In genomic region chr15:80580107-80580506, GRCh38 we compare ENCODE assay signal across 15 cellular contexts.
DNase-seq lines count a peak whose midpoint lies in the region; ATAC-seq, FAIRE-seq and TF ChIP-seq lines count a peak whose summit lies in the region.
"Had no signal": no experiment of that assay in that cellular context is flagged by ENCODE, and none has a peak within 500 bp of the region (broad histone marks: within the 10 kb centered on the region; RNA-seq: fewer than 3 reads in every experiment).

No MANE protein-coding gene starts in this region.

- POLR2A ChIA-PET in BJ (lab: Charles Lee): interaction anchor here (0.6 kb wide), 1 partner anchor 102 kb away, joined by 3 read pairs; no protein-coding TSS in a partner anchor

- no peak for FAIRE-seq in kidney (lab: Jason Lieb, UNC)
- FAIRE-seq: H1, islet of Langerhans had no signal

- no peak for TF ChIP-seq CTCF in BJ (IDR thresholded peaks at IDR 0.05; ENCODE audit: insufficient read depth, low read depth, low read length)
- TF ChIP-seq CTCF in brain microvascular endothelial cell (IDR thresholded peaks at IDR 0.05; ENCODE audit: low read depth, low read length, missing control alignments): no peak
- no peak for TF ChIP-seq CTCF in kidney (IDR thresholded peaks at IDR 0.05; ENCODE audit: borderline replicate concordance, extremely low read depth, insufficient read depth)

- H3K27ac ChIP-seq in brain microvascular endothelial cell (peak overlapping the region; percentile 30), kidney (ENCODE audit: low read depth in 2 of 2, low read length in 2 of 2) (no peak overlapping the region)
- H3K27ac ChIP-seq: parathyroid adenoma, testis, WERI-Rb-1 had no signal

- intact Hi-C loops in kidney (cut with DNase I): no loop called here

- H3K27me3 ChIP-seq in BJ (ENCODE audit: control insufficient read depth, insufficient read depth, low read length): no peaks in the 10 kb centered on the region
- no peaks in the 10 kb centered on the region for H3K27me3 ChIP-seq in brain microvascular endothelial cell (replicated peaks)
- H3K27me3 ChIP-seq: testis had no signal

- DNase-seq in BJ (ENCODE audit: low read depth) (peak; percentile 88), Kasumi-1 (lab: John Stamatoyannopoulos, UW) (peak; percentile 70 to 76), brain microvascular endothelial cell (peak; percentile 83), kidney (peak; percentile 26), pons (ENCODE audit: low spot score) (no peak)
- DNase-seq: Caco-2, NCI-H1417 treated with DMSO at 0.1 percent for 48 hours, testis, WERI-Rb-1 had no signal

- ATAC-seq in GM18505 (IDR thresholded peaks at IDR 0.05; ENCODE audit: unreplicated experiment): no peak
- no peak for ATAC-seq in GM18867 (IDR thresholded peaks at IDR 0.05; ENCODE audit: unreplicated experiment)
- no peak for ATAC-seq in HG03442 (IDR thresholded peaks at IDR 0.05; ENCODE audit: unreplicated experiment)

- H3K36me3 ChIP-seq in BJ (ENCODE audit: control insufficient read depth, insufficient read depth, low read length) (peaks cover 40% of the 10 kb centered on the region), brain microvascular endothelial cell (replicated peaks) (peaks cover 8% of the 10 kb centered on the region), kidney (ENCODE audit: control insufficient read depth in 1 of 2, insufficient read depth in 2 of 2, low read length in 2 of 2) (peaks cover 6 to 13% of the 10 kb centered on the region in 2 donors)

- CTCF ChIA-PET in BJ (lab: Yijun Ruan, JAX): interaction anchor here (0.7 to 6.1 kb wide), 5 partner anchors 10 to 199 kb away, joined by 3 to 40 read pairs (median 6); partner anchors contain the start of gene CEMIP

- H3K4me3 ChIP-seq in BJ (ENCODE audit: low read depth, low read length): no peak overlapping the region
- no peak overlapping the region for H3K4me3 ChIP-seq in brain microvascular endothelial cell (ENCODE audit: low read depth, low read length)
- no peak overlapping the region for H3K4me3 ChIP-seq in kidney (ENCODE audit: low read length in 2 of 2)
- H3K4me3 ChIP-seq: testis had no signal

- in situ Hi-C loops in brain microvascular endothelial cell (cut with HindIII; ENCODE audit: low pct_ligation_motif_present, low sequenced_read_pairs): no loop called here

- peaks cover 0 to 4% of the 10 kb centered on the region in 2 donors for H3K4me1 ChIP-seq in kidney (ENCODE audit: control insufficient read depth in 1 of 2, insufficient read depth in 1 of 2, low read depth in 1 of 2, low read length in 2 of 2)
- H3K4me1 ChIP-seq: parathyroid adenoma had no signal

- no peak for TF ChIP-seq POLR2A in GM18505 (IDR thresholded peaks at IDR 0.05; ENCODE audit: borderline replicate concordance, extremely low read depth, insufficient read depth, insufficient read length)

- H3K9ac ChIP-seq in kidney (ENCODE audit: low read length in 2 of 2): no peak overlapping the region
- H3K9ac ChIP-seq: parathyroid adenoma had no signal

- no peaks in the 10 kb centered on the region for H3K9me3 ChIP-seq in kidney (ENCODE audit: control insufficient read depth in 1 of 2, low read length in 2 of 2)
- H3K9me3 ChIP-seq: Caco-2, testis had no signal
